ENCODE assay signal across 8 cellular contexts in genomic region chr5:154477382-154478223, GRCh38. TPM values are rescaled to one million over a fixed set of nuclear protein-coding genes. Genes with fewer than 3 reads are reported as not detected.
A peak's percentile ranks its signal among the peaks of the same experiment; 100 is the strongest.
DNase-seq lines count a peak whose midpoint lies in the region; ATAC-seq and TF ChIP-seq lines count a peak whose summit lies in the region.

No MANE protein-coding gene starts in this region.

- RAD21 ChIA-PET in HCT116 (lab: Charles Lee; ENCODE audit: low non-redundant PET in 1 of 2, low total read pairs in 2 of 2, uncharacterized antibody in 2 of 2, unreplicated experiment in 2 of 2), result no interaction called here

- H3K27ac ChIP-seq in HCT116 (ENCODE audit: low read depth, low read length) (no peak overlapping the region), hepatocyte (peak overlapping the region; percentile 16), smooth muscle cell (ENCODE audit: low read depth) (no peak overlapping the region)

- DNase-seq in HCT116 (ENCODE audit: low read depth, low spot score) (no peak), hepatocyte (ENCODE audit: low spot score) (peak; percentile 57), smooth muscle cell (lab: John Stamatoyannopoulos, UW; ENCODE audit: unreplicated experiment) (no peak), cortex of kidney (lab: John Stamatoyannopoulos, UW) (no peak)
- no peak for DNase-seq in activated T-cell treated with anti-CD3 and anti-CD28 coated beads, Interleukin-2, amount 50 U/mL, for 72 hours
- DNase-seq in stimulated activated CD4-positive, alpha-beta T cell treated with anti-CD3 and anti-CD28 coated beads, Interleukin-4, amount 100 ng/mL, for 4 hours, result no peak

- POLR2A ChIA-PET in HCT116 (lab: Charles Lee), result interaction anchor here (0.7 kb wide), 1 partner anchor 11 kb away, joined by 4 read pairs; no protein-coding TSS in a partner anchor

- H3K4me3 ChIP-seq in HCT116 (replicated peaks in 1 of 2; ENCODE audit: low read depth in 1 of 2, low read length in 2 of 2) (no peak overlapping the region), hepatocyte (peak overlapping the region; percentile 55), smooth muscle cell (peak overlapping the region; percentile 65)

- H3K4me3 Mint-ChIP-seq in activated T-cell treated with anti-CD3 and anti-CD28 coated beads, Interleukin-2, amount 50 U/mL, for 72 hours, result peak overlapping the region; percentile 44 to 69

- no peak overlapping the region for H2AFZ ChIP-seq in HCT116 (ENCODE audit: low read depth, low read length, poor library complexity, severe bottlenecking)
- H2AFZ ChIP-seq in hepatocyte, result peak overlapping the region; percentile 31
- H2AFZ ChIP-seq in smooth muscle cell (ENCODE audit: low read depth), result peak overlapping the region; percentile 75

- no peak overlapping the region for H3K4me2 ChIP-seq in HCT116 (ENCODE audit: low read length)
- H3K4me2 ChIP-seq in hepatocyte, result peak overlapping the region; percentile 83
- peak overlapping the region; percentile 95 for H3K4me2 ChIP-seq in smooth muscle cell

- intact Hi-C loops in HCT116 (cut with micrococcal nuclease), result no loop called here

- H3K27me3 Mint-ChIP-seq in activated T-cell treated with anti-CD3 and anti-CD28 coated beads, Interleukin-2, amount 50 U/mL, for 72 hours (ENCODE audit: low read depth), result peaks cover 86% of the 10 kb centered on the region

- H3K9me2 ChIP-seq in HCT116 (ENCODE audit: insufficient read depth) (no peaks in the 10 kb centered on the region), hepatocyte (replicated peaks; ENCODE audit: insufficient read depth) (no peaks in the 10 kb centered on the region)

- H4K20me1 ChIP-seq in HCT116 (ENCODE audit: insufficient read depth) (no peaks in the 10 kb centered on the region), hepatocyte (ENCODE audit: insufficient read depth, poor library complexity, severe bottlenecking) (peaks cover 20% of the 10 kb centered on the region), smooth muscle cell (ENCODE audit: low read depth) (no peaks in the 10 kb centered on the region)

- H3F3A ChIP-seq in smooth muscle cell (ENCODE audit: low read depth), result peaks cover 12% of the 10 kb centered on the region

- no peaks in the 10 kb centered on the region for H3K9me3 ChIP-seq in HCT116 (ENCODE audit: control insufficient read depth in 1 of 2, insufficient read depth in 1 of 2, low read depth in 1 of 2, low read length in 2 of 2)
- no peaks in the 10 kb centered on the region for H3K9me3 ChIP-seq in hepatocyte (ENCODE audit: low read depth)
- H3K9me3 ChIP-seq in smooth muscle cell (replicated peaks; ENCODE audit: low read depth), result no peaks in the 10 kb centered on the region

- H3K79me2 ChIP-seq in HCT116 (ENCODE audit: insufficient read depth, low read length), result no peaks in the 10 kb centered on the region
- H3K79me2 ChIP-seq in hepatocyte, result peaks cover 25% of the 10 kb centered on the region
- peaks cover 42% of the 10 kb centered on the region for H3K79me2 ChIP-seq in smooth muscle cell (ENCODE audit: low read depth)

- 1% methylated on average over 68 of the region's 68 CpGs for WGBS in hepatocyte (ENCODE audit: low lambda C conversion rate, missing lambda C conversion rate)
- WGBS in smooth muscle cell (ENCODE audit: low lambda C conversion rate), result under 1% methylated on average over 68 of the region's 68 CpGs

- TF ChIP-seq POLR2A in HCT116 (IDR thresholded peaks at IDR 0.05; ENCODE audit: borderline replicate concordance, extremely low read depth, insufficient read depth, insufficient read length), result no peak

- no peaks in the 10 kb centered on the region for H3K9me3 Mint-ChIP-seq in activated T-cell treated with anti-CD3 and anti-CD28 coated beads, Interleukin-2, amount 50 U/mL, for 72 hours

- no peak overlapping the region for H3K9ac ChIP-seq in HCT116 (ENCODE audit: low read length)
- peak overlapping the region; percentile 49 for H3K9ac ChIP-seq in smooth muscle cell (ENCODE audit: low read depth)

- no peak for TF ChIP-seq CTCF in HCT116 (IDR thresholded peaks at IDR 0.05 in 2 of 3, conservative IDR thresholded peaks at IDR 0.05 in 1 of 3; ENCODE audit: borderline replicate concordance in 1 of 3, insufficient read depth in 1 of 3, low read depth in 2 of 3, low read length in 2 of 3)
- no peak for TF ChIP-seq CTCF in hepatocyte (IDR thresholded peaks at IDR 0.05; ENCODE audit: poor library complexity)
- TF ChIP-seq CTCF in smooth muscle cell (IDR thresholded peaks at IDR 0.05; ENCODE audit: borderline replicate concordance, insufficient read depth, poor library complexity, severe bottlenecking), result no peak

- H3K4me1 Mint-ChIP-seq in activated T-cell treated with anti-CD3 and anti-CD28 coated beads, Interleukin-2, amount 50 U/mL, for 72 hours (ENCODE audit: low read depth), result peaks cover 57% of the 10 kb centered on the region

- H3K36me3 ChIP-seq in HCT116 (ENCODE audit: control insufficient read depth in 1 of 2, insufficient read depth in 2 of 2, low read length in 2 of 2), result no peaks in the 10 kb centered on the region
- H3K36me3 ChIP-seq in hepatocyte (replicated peaks; ENCODE audit: insufficient read depth, low read depth), result no peaks in the 10 kb centered on the region
- H3K36me3 ChIP-seq in smooth muscle cell (ENCODE audit: low read depth), result no peaks in the 10 kb centered on the region

- no peaks in the 10 kb centered on the region for H3K4me1 ChIP-seq in HCT116 (ENCODE audit: control insufficient read depth in 1 of 2, insufficient read depth in 2 of 2, low read length in 2 of 2)
- peaks cover 39% of the 10 kb centered on the region for H3K4me1 ChIP-seq in hepatocyte (ENCODE audit: insufficient read depth)
- H3K4me1 ChIP-seq in smooth muscle cell (ENCODE audit: low read depth), result peaks cover 38% of the 10 kb centered on the region

- BruUV-seq in HCT116 (replicated peaks; lab: Mats Ljungman, UMichigan), result no TSS peak

- peak; percentile 30 for ATAC-seq in HCT116
- ATAC-seq in activated T-cell treated with anti-CD3 and anti-CD28 coated beads, Interleukin-2, amount 50 U/mL, for 72 hours (replicated peaks in 1 of 2), result no peak
- ATAC-seq in HG02884 (IDR thresholded peaks at IDR 0.05; ENCODE audit: unreplicated experiment), result no peak
- no peak for ATAC-seq in GM21360 (IDR thresholded peaks at IDR 0.05; ENCODE audit: unreplicated experiment)

- peak overlapping the region; percentile 4 for H3K27ac Mint-ChIP-seq in activated T-cell treated with anti-CD3 and anti-CD28 coated beads, Interleukin-2, amount 50 U/mL, for 72 hours

- no peak for TF ChIP-seq RAD21 in HCT116 (IDR thresholded peaks at IDR 0.05; ENCODE audit: low read depth)

- CTCF ChIA-PET in HCT116 (lab: Charles Lee), result no interaction called here

- H3K36me3 Mint-ChIP-seq in activated T-cell treated with anti-CD3 and anti-CD28 coated beads, Interleukin-2, amount 50 U/mL, for 72 hours (ENCODE audit: insufficient read depth in 2 of 2), result peaks cover 0 to 3% of the 10 kb centered on the region in 2 donors

- H3K27me3 ChIP-seq in HCT116 (ENCODE audit: insufficient read depth, low read length), result peaks cover 13% of the 10 kb centered on the region; the same call in 1 of the 2 replicates
- H3K27me3 ChIP-seq in hepatocyte, result peaks cover 99% of the 10 kb centered on the region
- H3K27me3 ChIP-seq in smooth muscle cell (ENCODE audit: low read depth), result peaks cover 35% of the 10 kb centered on the region

TF ChIP-seq in HCT116, 20 proteins besides CTCF, POLR2A, EP300 and RAD21:
- TF ChIP-seq CEBPB (IDR thresholded peaks at IDR 0.05; ENCODE audit: low read depth) (no peak), YY1 (IDR thresholded peaks at IDR 0.05; ENCODE audit: extremely low read depth, insufficient replicate concordance, low read depth, low read length) (no peak), ZNF274 (IDR thresholded peaks at IDR 0.05; ENCODE audit: low read depth, low read length) (no peak)

RNA-seq across cellular contexts. Expression of gene HAND1, which starts 0.4 kb away (rescaled TPM):
- total RNA-seq in HCT116 (2021; ENCODE audit: unreplicated experiment), result not detected
- polyA plus RNA-seq in HCT116 (2012), result 0.03 TPM in 1 of 2 replicates, not detected in the other
- not detected for total RNA-seq in activated T-cell treated with anti-CD3 and anti-CD28 coated beads, Interleukin-2, amount 50 U/mL, for 72 hours
- total RNA-seq in hepatocyte, result 35.6 and 39.2 TPM in 2 replicates
- polyA plus RNA-seq in hepatocyte, result 118 and 168 TPM in 2 replicates
- total RNA-seq in smooth muscle cell, result 25.2 and 36.3 TPM in 2 replicates
- polyA plus RNA-seq in smooth muscle cell, result 18.2 and 68.4 TPM in 2 replicates

RNA-seq across cellular contexts. Expression of gene SAP30L, which starts 31.8 kb away (rescaled TPM):
- total RNA-seq in HCT116 (2021; ENCODE audit: unreplicated experiment), result 25.5 TPM
- polyA plus RNA-seq in HCT116 (2012), result 17.4 and 24.1 TPM in 2 replicates
- 10 to 100 TPM; 42.5 to 45.3 TPM for total RNA-seq in activated T-cell treated with anti-CD3 and anti-CD28 coated beads, Interleukin-2, amount 50 U/mL, for 72 hours
- 21.6 and 43.7 TPM in 2 replicates for total RNA-seq in hepatocyte
- 39.4 and 45.6 TPM in 2 replicates for polyA plus RNA-seq in hepatocyte
- 29.9 and 44.2 TPM in 2 replicates for total RNA-seq in smooth muscle cell
- polyA plus RNA-seq in smooth muscle cell, result 32.7 and 41.6 TPM in 2 replicates

Comparison
In these comparisons a context has a peak if more than half of its experiments do, and no peak if none do; other contexts are left out.
1. H3K4me3 ChIP-seq: peak in hepatocyte (single experiment) and smooth muscle cell (single experiment); none in HCT116 (0 of 2).
2. RNA of gene HAND1, which starts 0.4 kb away (total RNA-seq): 35.6 to 39.2 TPM in hepatocyte and 25.2 to 36.3 TPM in smooth muscle cell; not detected in HCT116 (single experiment) and not detected in activated T-cell treated with anti-CD3 and anti-CD28 coated beads, Interleukin-2, amount 50 U/mL, for 72 hours; every median in the first group is over 10 times any median in the second.